8 cellular contexts compared by ENCODE assay signal in genomic region chr1:154999651-155000474, GRCh38. TPM values are rescaled to one million over a fixed set of nuclear protein-coding genes. Genes with fewer than 3 reads are reported as not detected.
DNase-seq lines count a peak whose midpoint lies in the region; ATAC-seq lines count a peak whose summit lies in the region.

No MANE protein-coding gene starts in this region.

- DNase-seq in NCI-H748 (lab: John Stamatoyannopoulos, UW; ENCODE audit: unreplicated experiment): peak; percentile 35
- no peak for DNase-seq in NCI-H748 treated with DMSO at 0.1 percent for 48 hours (lab: John Stamatoyannopoulos, UW)
- peak; percentile 22 for DNase-seq in NCI-H774 (lab: John Stamatoyannopoulos, UW)
- DNase-seq in iPS-NIHi11 (ENCODE audit: low spot score): peak; percentile 67
- DNase-seq in stimulated activated CD4-positive, alpha-beta T cell treated with anti-CD3 and anti-CD28 coated beads, Interleukin-2, amount 100 ng/mL, for 24 hours: peak; percentile 66 to 81
- DNase-seq in activated gamma-delta T cell treated with Interleukin-2 at 50 U/mL for 16 hours: no peak

- no peak for ATAC-seq in HG03442 (IDR thresholded peaks at IDR 0.05; ENCODE audit: unreplicated experiment)

- WGBS in adipose tissue, 3 donors: 2 to 3% (median 2%) methylated on average over 41 of the region's 41 CpGs

- H3K27ac ChIP-seq in adipose tissue (ENCODE audit: low read depth, low read length): peak overlapping the region; percentile 74

RNA-seq across cellular contexts. Expression of gene ZBTB7B, which starts 2.7 kb away (rescaled TPM):
- polyA plus RNA-seq in adipose tissue: 10 to 100 TPM; 30.4 to 55.4 (median 35.7) TPM

RNA-seq across cellular contexts. Expression of gene LENEP, which starts 6.5 kb away (rescaled TPM):
- polyA plus RNA-seq in adipose tissue: not detected

RNA-seq across cellular contexts. Expression of gene FLAD1, which starts 16.7 kb away (rescaled TPM):
- polyA plus RNA-seq in adipose tissue: 10 to 100 TPM; 15.3 to 37.9 (median 21.7) TPM

RNA-seq across cellular contexts. Expression of gene CKS1B, which starts 25.4 kb away (rescaled TPM):
- 10 to 100 TPM; 23.6 to 88.9 (median 76.3) TPM for polyA plus RNA-seq in adipose tissue

RNA-seq across cellular contexts. Expression of gene SHC1, which starts 29.3 kb away (rescaled TPM):
- 100 to 1,000 TPM in 2 of 3 donors, 10 to 100 TPM in 1; 49.1 to 197 (median 110) TPM for polyA plus RNA-seq in adipose tissue

Comparison
In these comparisons a context has a peak if more than half of its experiments do, and no peak if none do; other contexts are left out.
1. DNase-seq: peak in NCI-H748 (single experiment), NCI-H774 (single experiment), iPS-NIHi11 (single experiment) and stimulated activated CD4-positive, alpha-beta T cell treated with anti-CD3 and anti-CD28 coated beads, Interleukin-2, amount 100 ng/mL, for 24 hours (2 of 2); none in NCI-H748 treated with DMSO at 0.1 percent for 48 hours (single experiment) and activated gamma-delta T cell treated with Interleukin-2 at 50 U/mL for 16 hours (single experiment).